In genomic region chr20:21677781-21678180, GRCh38 we compare ENCODE assay signal across 25 cellular contexts. TPM values are rescaled to one million over a fixed set of nuclear protein-coding genes. Genes with fewer than 3 reads are reported as not detected.
"Had no signal": no experiment of that assay in that cellular context is flagged by ENCODE, and none has a peak within 500 bp of the region (broad histone marks: within the 10 kb centered on the region; RNA-seq: fewer than 3 reads in every experiment).

No MANE protein-coding gene starts in this region.

- ATAC-seq: HepG2, Panc1, PC-3, Right ventricle myocardium inferior, SK-N-SH treated with all-trans-retinoic acid at 6 μM for 48 hours had no signal

- H3K4me3 ChIP-seq: MG63, SJCRH30 had no signal

- H3K4me1 ChIP-seq: SJCRH30 had no signal

- H3K36me3 ChIP-seq: MG63, SJCRH30 had no signal

- H3K9me3 ChIP-seq: MG63, SJCRH30 had no signal

- DNase-seq: IMR-90, Karpas-422, KG1, MG63, NCI-H1092, NCI-H1436, NCI-H187, NCI-H2029, NCI-H2081 treated with DMSO at 0.1 percent for 48 hours, NCI-H2171, NCI-H226, NCI-H446, NCI-H510A, NCI-H524 treated with DMSO at 0.1 percent for 48 hours, NCI-H69, NCI-H774, PC-3, SHP77 treated with DMSO at 0.1 percent for 48 hours, SJCRH30 had no signal

- H3K27me3 ChIP-seq: MG63, SJCRH30 had no signal

- H3K27ac ChIP-seq: RWPE1, SJCRH30 had no signal

RNA-seq across cellular contexts. Expression of gene PAX1, which starts 27.7 kb away (rescaled TPM):
- total RNA-seq: HepG2, HT1080, IMR-90, PC-3, Right ventricle myocardium inferior, SJCRH30 had no signal
- polyA plus RNA-seq: HepG2, IMR-90 had no signal
